24 cellular contexts compared by ENCODE assay signal in genomic region chr5:29942089-29942488, GRCh38.
DNase-seq lines count a peak whose midpoint lies in the region; ATAC-seq, FAIRE-seq and TF ChIP-seq lines count a peak whose summit lies in the region.
"Had no signal": no experiment of that assay in that cellular context is flagged by ENCODE, and none has a peak within 500 bp of the region (broad histone marks: within the 10 kb centered on the region; RNA-seq: fewer than 3 reads in every experiment).

No MANE protein-coding gene starts in this region.

- in situ Hi-C loops in HepG2 (cut with HindIII; ENCODE audit: extremely low pct_ligation_motif_present, low pct_unique_long_range_greater_than_20kb) = no loop called here
- in situ Hi-C loops in brain microvascular endothelial cell (cut with HindIII; ENCODE audit: low pct_ligation_motif_present, low sequenced_read_pairs) = no loop called here

- no peak for ATAC-seq in HepG2
- no peak for ATAC-seq in right lobe of liver
- peak; percentile 71 for ATAC-seq in PC-3
- ATAC-seq: HCT116 had no signal

- TF ChIP-seq POLR2A in HepG2 (IDR thresholded peaks at IDR 0.05; ENCODE audit: insufficient read depth in 1 of 2, low read depth in 2 of 2, low read length in 2 of 2) = no peak
- no peak for TF ChIP-seq POLR2A in right lobe of liver (IDR thresholded peaks at IDR 0.05)

- no peak overlapping the region for H3K4me3 Mint-ChIP-seq in MCF 10A (ENCODE audit: unreplicated experiment)
- no peak overlapping the region for H3K4me3 Mint-ChIP-seq in activated T-cell treated with anti-CD3 and anti-CD28 coated beads, Interleukin-2, amount 50 U/mL, for 24 hours
- H3K4me3 Mint-ChIP-seq: CD4-positive, alpha-beta T cell had no signal

- 18% methylated on average over 3 of the region's 3 CpGs for WGBS in HepG2 (ENCODE audit: low lambda C conversion rate)
- 52% methylated on average over 3 of the region's 3 CpGs for WGBS in right lobe of liver (ENCODE audit: insufficient coverage, low coverage, low lambda C conversion rate, missing lambda C conversion rate)

- TF ChIP-seq EP300 in HepG2 (IDR thresholded peaks at IDR 0.05; ENCODE audit: low read depth in 2 of 2, low read length in 2 of 2) (no peak), HepG2 (CRISPR knock-in tag; IDR thresholded peaks at IDR 0.05; ENCODE audit: borderline replicate concordance) (no peak)

- no peaks in the 10 kb centered on the region for H3K27me3 ChIP-seq in HepG2 (ENCODE audit: control insufficient read depth in 1 of 2, insufficient read depth in 2 of 2, low read length in 2 of 2)
- H3K27me3 ChIP-seq in right lobe of liver = no peaks in the 10 kb centered on the region
- H3K27me3 ChIP-seq in PC-3 (ENCODE audit: low read length) = no peaks in the 10 kb centered on the region
- no peaks in the 10 kb centered on the region for H3K27me3 ChIP-seq in brain microvascular endothelial cell (replicated peaks)
- H3K27me3 ChIP-seq: BLaER1 treated with 17β-estradiol and CSF1 and Interleukin-3, amounts not matched to agents 10 nM and 100 nM; MG63 had no signal

- TF ChIP-seq RAD21 in HepG2 (CRISPR knock-in tag; IDR thresholded peaks at IDR 0.05) = no peak

- H3F3A ChIP-seq in PC-3 (ENCODE audit: low read length, unreplicated experiment) = no peaks in the 10 kb centered on the region

- H3K9me3 Mint-ChIP-seq in MCF 10A (ENCODE audit: unreplicated experiment) = no peaks in the 10 kb centered on the region
- peaks cover 8% of the 10 kb centered on the region for H3K9me3 Mint-ChIP-seq in activated T-cell treated with anti-CD3 and anti-CD28 coated beads, Interleukin-2, amount 50 U/mL, for 24 hours

- H3K4me3 ChIP-seq in HepG2 (replicated peaks in 1 of 3; ENCODE audit: insufficient read depth in 1 of 3, low read depth in 2 of 3, low read length in 3 of 3) (no peak overlapping the region), right lobe of liver (no peak overlapping the region), PC-3 (ENCODE audit: low read length) (no peak overlapping the region), brain microvascular endothelial cell (ENCODE audit: low read depth, low read length) (no peak overlapping the region), OCI-LY7 (ENCODE audit: low read depth, low read length, poor library complexity, severe bottlenecking) (no peak overlapping the region)
- H3K4me3 ChIP-seq: BLaER1 treated with 17β-estradiol and CSF1 and Interleukin-3, amounts not matched to agents 10 nM and 100 nM; MG63 had no signal

- H3K79me2 ChIP-seq in HepG2 (ENCODE audit: insufficient read depth, low read length) (no peaks in the 10 kb centered on the region), PC-3 (ENCODE audit: low read length) (no peaks in the 10 kb centered on the region), OCI-LY7 (ENCODE audit: insufficient read depth, low read depth, low read length) (no peaks in the 10 kb centered on the region)

- H3K9me3 ChIP-seq in HepG2 (ENCODE audit: low read length) = no peaks in the 10 kb centered on the region
- H3K9me3 ChIP-seq in right lobe of liver = no peaks in the 10 kb centered on the region
- H3K9me3 ChIP-seq in PC-3 (ENCODE audit: low read length) = no peaks in the 10 kb centered on the region
- H3K9me3 ChIP-seq in OCI-LY7 (ENCODE audit: low read length) = no peaks in the 10 kb centered on the region
- H3K9me3 ChIP-seq: BLaER1 treated with 17β-estradiol and CSF1 and Interleukin-3, amounts not matched to agents 10 nM and 100 nM; MG63 had no signal

- H3K27ac Mint-ChIP-seq in MCF 10A (ENCODE audit: low read depth, unreplicated experiment) = no peak overlapping the region
- no peak overlapping the region for H3K27ac Mint-ChIP-seq in activated T-cell treated with anti-CD3 and anti-CD28 coated beads, Interleukin-2, amount 50 U/mL, for 24 hours
- H3K27ac Mint-ChIP-seq: CD4-positive, alpha-beta T cell had no signal

- H4K20me1 ChIP-seq in HepG2 (ENCODE audit: insufficient read depth, low read length) = no peaks in the 10 kb centered on the region
- no peaks in the 10 kb centered on the region for H4K20me1 ChIP-seq in PC-3 (ENCODE audit: low read length)
- no peaks in the 10 kb centered on the region for H4K20me1 ChIP-seq in OCI-LY7 (ENCODE audit: insufficient read depth, low read length)
- H4K20me1 ChIP-seq: BLaER1 treated with 17β-estradiol and CSF1 and Interleukin-3, amounts not matched to agents 10 nM and 100 nM had no signal

- no peak for TF ChIP-seq CTCF in HepG2 (CRISPR knock-in tag; IDR thresholded peaks at IDR 0.05)
- TF ChIP-seq CTCF in right lobe of liver (IDR thresholded peaks at IDR 0.05) = no peak
- no peak for TF ChIP-seq CTCF in PC-3 (conservative IDR thresholded peaks at IDR 0.05; ENCODE audit: low read depth, low read length)
- TF ChIP-seq CTCF in brain microvascular endothelial cell (IDR thresholded peaks at IDR 0.05; ENCODE audit: low read depth, low read length, missing control alignments) = no peak
- no peak for TF ChIP-seq CTCF in OCI-LY7 (conservative IDR thresholded peaks at IDR 0.05; ENCODE audit: low read length)
- no peak for TF ChIP-seq CTCF in MCF 10A (IDR thresholded peaks at IDR 0.05; ENCODE audit: unreplicated experiment)

- no peak overlapping the region for H2AFZ ChIP-seq in HepG2 (ENCODE audit: low read length)
- no peak overlapping the region for H2AFZ ChIP-seq in PC-3 (ENCODE audit: low read length)
- H2AFZ ChIP-seq in OCI-LY7 (ENCODE audit: low read length) = no peak overlapping the region

- no peaks in the 10 kb centered on the region for H3K36me3 ChIP-seq in HepG2 (replicated peaks in 1 of 2; ENCODE audit: control insufficient read depth in 1 of 2, insufficient read depth in 2 of 2, low read length in 2 of 2)
- H3K36me3 ChIP-seq in right lobe of liver = no peaks in the 10 kb centered on the region
- H3K36me3 ChIP-seq in PC-3 (ENCODE audit: low read depth, low read length) = no peaks in the 10 kb centered on the region
- H3K36me3 ChIP-seq in brain microvascular endothelial cell (replicated peaks) = no peaks in the 10 kb centered on the region
- no peaks in the 10 kb centered on the region for H3K36me3 ChIP-seq in OCI-LY7 (ENCODE audit: insufficient read depth, low read length)
- H3K36me3 ChIP-seq: BLaER1 treated with 17β-estradiol and CSF1 and Interleukin-3, amounts not matched to agents 10 nM and 100 nM; MG63 had no signal

- H3K27me3 Mint-ChIP-seq in MCF 10A (ENCODE audit: insufficient read depth, unreplicated experiment) = no peaks in the 10 kb centered on the region
- H3K27me3 Mint-ChIP-seq in activated T-cell treated with anti-CD3 and anti-CD28 coated beads, Interleukin-2, amount 50 U/mL, for 24 hours = no peaks in the 10 kb centered on the region
- H3K27me3 Mint-ChIP-seq: CD4-positive, alpha-beta T cell had no signal

- H3K27ac ChIP-seq in HepG2 (ENCODE audit: extremely low read length, insufficient read depth, low read length) = no peak overlapping the region
- H3K27ac ChIP-seq in right lobe of liver = no peak overlapping the region
- H3K27ac ChIP-seq in PC-3 (ENCODE audit: low read length) = peak overlapping the region; percentile 35
- H3K27ac ChIP-seq in brain microvascular endothelial cell = no peak overlapping the region
- no peak overlapping the region for H3K27ac ChIP-seq in OCI-LY7 (ENCODE audit: low read depth, low read length, poor library complexity, severe bottlenecking)
- H3K27ac ChIP-seq: BLaER1 treated with 17β-estradiol and CSF1 and Interleukin-3, amounts not matched to agents 10 nM and 100 nM; RWPE1 had no signal

- H3K4me1 ChIP-seq in HepG2 (ENCODE audit: insufficient read depth, low read length) (no peaks in the 10 kb centered on the region), right lobe of liver (no peaks in the 10 kb centered on the region), PC-3 (ENCODE audit: insufficient read depth, low read length) (0 out of 2 replicates have a peak, but pooled peaks cover 16% of the 10 kb centered on the region), OCI-LY7 (ENCODE audit: insufficient read depth, low read length, poor library complexity, severe bottlenecking) (no peaks in the 10 kb centered on the region)

- BruUV-seq in HepG2 (replicated peaks; lab: Mats Ljungman, UMichigan) = no TSS peak
- no TSS peak for BruUV-seq in PC-3 (replicated peaks; lab: Mats Ljungman, UMichigan)
- no TSS peak for BruUV-seq in OCI-LY7 (replicated peaks; lab: Mats Ljungman, UMichigan)
- BruUV-seq in MCF 10A (replicated peaks; lab: Mats Ljungman, UMichigan) = no TSS peak

- H3K4me2 ChIP-seq in HepG2 (ENCODE audit: low read depth, low read length) = no peak overlapping the region
- H3K4me2 ChIP-seq in PC-3 (ENCODE audit: low read length) = no peak overlapping the region
- H3K4me2 ChIP-seq in OCI-LY7 (ENCODE audit: low read length) = no peak overlapping the region
- H3K4me2 ChIP-seq: BLaER1 treated with 17β-estradiol and CSF1 and Interleukin-3, amounts not matched to agents 10 nM and 100 nM had no signal

- intact Hi-C loops in HepG2 (cut with micrococcal nuclease; ENCODE audit: unreplicated experiment) (no loop called here), right lobe of liver (cut with DNase I) (no loop called here), PC-3 (cut with micrococcal nuclease) (loop anchor here (5.0 kb wide), 1 partner anchor 155 kb away; no protein-coding TSS in a partner anchor), OCI-LY7 (cut with micrococcal nuclease; ENCODE audit: unreplicated experiment) (no loop called here), MCF 10A (cut with micrococcal nuclease) (no loop called here)

- 0 out of 2 replicates have a peak, but pooled peaks cover 2% of the 10 kb centered on the region for H3K9me2 ChIP-seq in PC-3 (replicated peaks; ENCODE audit: low read length)
- H3K9me2 ChIP-seq in OCI-LY7 (ENCODE audit: insufficient read depth, low read length) = no peaks in the 10 kb centered on the region

- H3K4me1 Mint-ChIP-seq in MCF 10A (ENCODE audit: insufficient read depth, unreplicated experiment) = no peaks in the 10 kb centered on the region
- no peaks in the 10 kb centered on the region for H3K4me1 Mint-ChIP-seq in activated T-cell treated with anti-CD3 and anti-CD28 coated beads, Interleukin-2, amount 50 U/mL, for 24 hours (ENCODE audit: low read depth)

- H3K9ac ChIP-seq in HepG2 (ENCODE audit: insufficient read depth, low read depth, low read length) (no peak overlapping the region), PC-3 (ENCODE audit: low read length) (no peak overlapping the region)
- H3K9ac ChIP-seq: BLaER1 treated with 17β-estradiol and CSF1 and Interleukin-3, amounts not matched to agents 10 nM and 100 nM had no signal

- CTCF ChIA-PET in HepG2 (lab: Yijun Ruan, JAX; ENCODE audit: low intra/inter-chr PET ratio, low total read pairs) = no interaction called here
- CTCF ChIA-PET in PC-3 (lab: Charles Lee) = no interaction called here
- CTCF ChIA-PET in OCI-LY7 (lab: Charles Lee; ENCODE audit: unreplicated experiment) = no interaction called here
- CTCF ChIA-PET in MCF 10A (lab: Yijun Ruan, JAX) = no interaction called here

- DNase-seq in HepG2 (ENCODE audit: low spot score) (no peak), right lobe of liver (no peak), PC-3 (peak; percentile 53), brain microvascular endothelial cell (peak; percentile 1), NCI-H2171 treated with DMSO at 0.1 percent for 48 hours (lab: John Stamatoyannopoulos, UW) (no peak), OCI-LY7 (ENCODE audit: low spot score) (no peak), MCF 10A (ENCODE audit: unreplicated experiment) (no peak)
- DNase-seq in activated T-cell treated with anti-CD3 and anti-CD28 coated beads, Interleukin-2, amount 50 U/mL, for 24 hours = no peak
- DNase-seq: 8988T; CD4-positive, alpha-beta T cell; Kasumi-1; MG63; NCI-H1048; NCI-H1417; NCI-H1694; NCI-H2081; NCI-H524; NCI-H774; SHP77 had no signal

- POLR2A ChIA-PET in HepG2 (lab: Yijun Ruan, JAX) = no interaction called here
- POLR2A ChIA-PET in PC-3 (lab: Charles Lee; ENCODE audit: unreplicated experiment) = no interaction called here
- POLR2A ChIA-PET in OCI-LY7 (lab: Charles Lee) = interaction anchor here (0.7 kb wide), 1 partner anchor 148 kb away, joined by 3 read pairs; no protein-coding TSS in a partner anchor
- POLR2A ChIA-PET in MCF 10A (lab: Yijun Ruan, JAX) = no interaction called here

- no peaks in the 10 kb centered on the region for H3K36me3 Mint-ChIP-seq in MCF 10A (ENCODE audit: insufficient read depth, unreplicated experiment)
- H3K36me3 Mint-ChIP-seq in activated T-cell treated with anti-CD3 and anti-CD28 coated beads, Interleukin-2, amount 50 U/mL, for 24 hours (ENCODE audit: low read depth) = no peaks in the 10 kb centered on the region

- no peak for FAIRE-seq in HepG2 (lab: Jason Lieb, UNC)
- FAIRE-seq: G401.6, H1 had no signal

Comparison
In these comparisons a context has a peak if more than half of its experiments do, and no peak if none do; other contexts are left out.
1. DNase-seq: peak in PC-3 (single experiment) and brain microvascular endothelial cell (single experiment); none in HepG2 (single experiment), right lobe of liver (0 of 3), NCI-H2171 treated with DMSO at 0.1 percent for 48 hours (single experiment), OCI-LY7 (single experiment), MCF 10A (single experiment) and activated T-cell treated with anti-CD3 and anti-CD28 coated beads, Interleukin-2, amount 50 U/mL, for 24 hours (single experiment).